In genomic region chr2:175855236-175855635, GRCh38 we compare ENCODE assay signal across 20 cellular contexts.
DNase-seq lines count a peak whose midpoint lies in the region; ATAC-seq and TF ChIP-seq lines count a peak whose summit lies in the region.
"Had no signal": no experiment of that assay in that cellular context is flagged by ENCODE, and none has a peak within 500 bp of the region (broad histone marks: within the 10 kb centered on the region; RNA-seq: fewer than 3 reads in every experiment).

No MANE protein-coding gene starts in this region.

- intact Hi-C loops in mammary epithelial cell (cut with micrococcal nuclease): no loop called here
- intact Hi-C loops in breast epithelium (cut with DNase I; ENCODE audit: low total_unique reads): no loop called here
- intact Hi-C loops in esophagus muscularis mucosa (cut with DNase I): no loop called here
- intact Hi-C loops in A673 (cut with micrococcal nuclease; ENCODE audit: unreplicated experiment): loop anchor here (2.0 kb wide), 1 partner anchor 60 kb away; no protein-coding TSS in a partner anchor

- H3K9ac ChIP-seq in mammary epithelial cell (ENCODE audit: insufficient read depth, low read length) (no peak overlapping the region), skeletal muscle satellite cell (ENCODE audit: low read depth, low read length) (no peak overlapping the region)

- no peak for ATAC-seq in HG03139 (IDR thresholded peaks at IDR 0.05; ENCODE audit: unreplicated experiment)
- ATAC-seq: naive thymus-derived CD8-positive, alpha-beta T cell; right lobe of liver; stimulated activated memory B cell treated with anti-CD40 and anti-IgM and Interleukin-4, amounts not matched to agents 10 μg/mL and 1 μg/mL and 100 μg/mL, for 72 hours; WTC11 had no signal

- dilution Hi-C loops in mammary epithelial cell (cut with HindIII; ENCODE audit: low sequenced_read_pairs): no loop called here

- H3K4me1 ChIP-seq in mammary epithelial cell (ENCODE audit: insufficient read depth, low read length) (peaks cover 12% of the 10 kb centered on the region), breast epithelium (no peaks in the 10 kb centered on the region), esophagus muscularis mucosa (peaks cover 5 to 19% (median 7%) of the 10 kb centered on the region in 4 donors), skeletal muscle satellite cell (ENCODE audit: control insufficient read depth, insufficient read depth, low read length) (peaks cover 27% of the 10 kb centered on the region), A673 (ENCODE audit: insufficient read depth, low read length, poor library complexity, severe bottlenecking) (peaks cover 6% of the 10 kb centered on the region)
- H3K4me1 ChIP-seq: right lobe of liver had no signal

- H3K27me3 ChIP-seq in mammary epithelial cell (ENCODE audit: insufficient read depth, low read length): no peaks in the 10 kb centered on the region
- H3K27me3 ChIP-seq in breast epithelium: no peaks in the 10 kb centered on the region
- H3K27me3 ChIP-seq in esophagus muscularis mucosa: no peaks in the 10 kb centered on the region
- no peaks in the 10 kb centered on the region for H3K27me3 ChIP-seq in skeletal muscle satellite cell (ENCODE audit: control insufficient read depth, insufficient read depth, low read length)
- peaks cover 4% of the 10 kb centered on the region for H3K27me3 ChIP-seq in A673 (replicated peaks; ENCODE audit: insufficient read depth, low read depth, low read length, poor library complexity)
- H3K27me3 ChIP-seq: MG63, right lobe of liver had no signal

- no peaks in the 10 kb centered on the region for H4K20me1 ChIP-seq in mammary epithelial cell (ENCODE audit: insufficient read depth, low read length)

- BruUV-seq in mammary epithelial cell (replicated peaks; lab: Mats Ljungman, UMichigan) (no TSS peak), A673 (replicated peaks; lab: Mats Ljungman, UMichigan) (no TSS peak)

- H2AFZ ChIP-seq in mammary epithelial cell (ENCODE audit: low read depth, low read length): peak overlapping the region; percentile 88

- CTCF ChIA-PET in mammary epithelial cell (lab: Charles Lee; ENCODE audit: low non-redundant PET): no interaction called here
- CTCF ChIA-PET in A673 (lab: Charles Lee): no interaction called here

- H3K36me3 ChIP-seq in mammary epithelial cell (ENCODE audit: insufficient read depth, low read length) (no peaks in the 10 kb centered on the region), breast epithelium (no peaks in the 10 kb centered on the region), esophagus muscularis mucosa (no peaks in the 10 kb centered on the region), skeletal muscle satellite cell (ENCODE audit: insufficient read depth, low read length) (no peaks in the 10 kb centered on the region), A673 (ENCODE audit: insufficient read depth, low read length, poor library complexity, severe bottlenecking) (no peaks in the 10 kb centered on the region)
- H3K36me3 ChIP-seq: HAP-1, MG63, right lobe of liver had no signal

- no peaks in the 10 kb centered on the region for H3K79me2 ChIP-seq in mammary epithelial cell (ENCODE audit: insufficient read depth, low read length)

- POLR2A ChIA-PET in A673 (lab: Charles Lee; ENCODE audit: low non-redundant PET): interaction anchor here (0.6 kb wide), 1 partner anchor 40 kb away, joined by 3 read pairs; no protein-coding TSS in a partner anchor

- H3K9me3 ChIP-seq in mammary epithelial cell (replicated peaks; ENCODE audit: insufficient read depth, low read length) (no peaks in the 10 kb centered on the region), breast epithelium (no peaks in the 10 kb centered on the region), esophagus muscularis mucosa (no peaks in the 10 kb centered on the region), skeletal muscle satellite cell (replicated peaks; ENCODE audit: low read length) (no peaks in the 10 kb centered on the region), A673 (ENCODE audit: low read depth, low read length, poor library complexity, severe bottlenecking) (no peaks in the 10 kb centered on the region)
- H3K9me3 ChIP-seq: MG63, right lobe of liver had no signal

- TF ChIP-seq CTCF in mammary epithelial cell (conservative IDR thresholded peaks at IDR 0.05 in 1 of 2, IDR thresholded peaks at IDR 0.05 in 1 of 2; ENCODE audit: extremely low read depth in 1 of 2, insufficient read depth in 1 of 2, low read depth in 1 of 2, low read length in 2 of 2) (no peak), breast epithelium (IDR thresholded peaks at IDR 0.05) (no peak), esophagus muscularis mucosa (IDR thresholded peaks at IDR 0.05) (no peak), A673 (conservative IDR thresholded peaks at IDR 0.05; ENCODE audit: low read depth, low read length) (no peak)

- no peak for TF ChIP-seq EP300 in esophagus muscularis mucosa (IDR thresholded peaks at IDR 0.05)

- DNase-seq in mammary epithelial cell: no peak
- DNase-seq in breast epithelium (ENCODE audit: low spot score in 2 of 2): no peak
- peak; percentile 71 for DNase-seq in NCI-H1105 treated with DMSO at 0.1 percent for 48 hours (lab: John Stamatoyannopoulos, UW)
- DNase-seq in esophagus muscularis mucosa (ENCODE audit: extremely low spot score): no peak
- no peak for DNase-seq in A673 (ENCODE audit: low spot score)
- no peak for DNase-seq in NCI-H2029 (lab: John Stamatoyannopoulos, UW)
- DNase-seq: effector memory CD4-positive, alpha-beta T cell; GF-D8; naive thymus-derived CD8-positive, alpha-beta T cell; NCI-H510A; right lobe of liver; stimulated activated CD4-positive, alpha-beta T cell treated with anti-CD3 and anti-CD28 coated beads, Interleukin-1b, Interleukin-23, amount 100 ng/mL, for 48 hours; T-helper 9 cell had no signal

- 85% methylated on average over 4 of the region's 4 CpGs for WGBS in mammary epithelial cell (ENCODE audit: low coverage, missing lambda C conversion rate)
- 71% methylated on average over 4 of the region's 4 CpGs for WGBS in esophagus muscularis mucosa

- H3K27ac ChIP-seq in mammary epithelial cell (ENCODE audit: insufficient read depth, low read depth, low read length) (no peak overlapping the region), breast epithelium (no peak overlapping the region), esophagus muscularis mucosa (replicated peaks in 1 of 4) (peak overlapping the region; percentile 67 to 73 (median 72)), A673 (ENCODE audit: low read depth, low read length, poor library complexity, severe bottlenecking) (no peak overlapping the region)
- H3K27ac ChIP-seq: right lobe of liver, RWPE1 had no signal

- no peak for TF ChIP-seq POLR2A in breast epithelium (IDR thresholded peaks at IDR 0.05)
- no peak for TF ChIP-seq POLR2A in esophagus muscularis mucosa (IDR thresholded peaks at IDR 0.05; ENCODE audit: low read depth)

- in situ Hi-C loops in mammary epithelial cell (cut with MboI; ENCODE audit: low sequenced_read_pairs in 2 of 2): no loop called here

- H3K4me3 ChIP-seq in mammary epithelial cell (replicated peaks in 1 of 3; ENCODE audit: insufficient read depth in 1 of 3, low read depth in 2 of 3, low read length in 3 of 3) (no peak overlapping the region), breast epithelium (no peak overlapping the region), esophagus muscularis mucosa (no peak overlapping the region), skeletal muscle satellite cell (ENCODE audit: low read length) (no peak overlapping the region), A673 (ENCODE audit: low read depth, low read length, poor library complexity, severe bottlenecking) (no peak overlapping the region)
- H3K4me3 ChIP-seq: HAP-1, MG63, right lobe of liver had no signal

- H3K4me2 ChIP-seq in mammary epithelial cell (ENCODE audit: insufficient read depth, low read depth, low read length) (peak overlapping the region; percentile 69), skeletal muscle satellite cell (ENCODE audit: low read length) (peak overlapping the region; percentile 65)

Comparison
In these comparisons a context has a peak if more than half of its experiments do, and no peak if none do; other contexts are left out.
1. H3K27ac ChIP-seq: peak in esophagus muscularis mucosa (4 of 4); none in mammary epithelial cell (single experiment), breast epithelium (0 of 2) and A673 (single experiment).